In genomic region chr2:33475381-33476099, GRCh38 we compare ENCODE assay signal across 8 cellular contexts. TPM values are rescaled to one million over a fixed set of nuclear protein-coding genes. Genes with fewer than 3 reads are reported as not detected.
DNase-seq lines count a peak whose midpoint lies in the region; ATAC-seq and TF ChIP-seq lines count a peak whose summit lies in the region.

No MANE protein-coding gene starts in this region.

- peak overlapping the region; percentile 98 for H3K27ac Mint-ChIP-seq in activated CD4-positive, alpha-beta T cell treated with anti-CD3 and anti-CD28 coated beads for 36 hours

- no peaks in the 10 kb centered on the region for H3K9me3 Mint-ChIP-seq in activated CD4-positive, alpha-beta T cell treated with anti-CD3 and anti-CD28 coated beads for 36 hours (ENCODE audit: low read depth)

- H3K4me3 Mint-ChIP-seq in activated CD4-positive, alpha-beta T cell treated with anti-CD3 and anti-CD28 coated beads for 36 hours: peak overlapping the region; percentile 83

- H3K36me3 ChIP-seq in left lung: no peaks in the 10 kb centered on the region

- H3K4me1 Mint-ChIP-seq in activated CD4-positive, alpha-beta T cell treated with anti-CD3 and anti-CD28 coated beads for 36 hours: peaks cover 32% of the 10 kb centered on the region

- H3K27me3 ChIP-seq in left lung: no peaks in the 10 kb centered on the region

- no peaks in the 10 kb centered on the region for H3K9me3 ChIP-seq in left lung

- ATAC-seq in GM18907 (IDR thresholded peaks at IDR 0.05; ENCODE audit: unreplicated experiment) (peak; percentile 59), HG03175 (IDR thresholded peaks at IDR 0.05; ENCODE audit: unreplicated experiment) (peak; percentile 56), left lung (peak; percentile 85)
- peak; percentile 67 for ATAC-seq in activated CD4-positive, alpha-beta T cell treated with anti-CD3 and anti-CD28 coated beads for 36 hours

- POLR2A ChIA-PET in activated CD4-positive, alpha-beta T cell treated with anti-CD3 and anti-CD28 coated beads for 36 hours (lab: Charles Lee): interaction anchor here (1.2 to 1.7 kb wide), 2 partner anchors 13 to 124 kb away, joined by 4 read pairs; partner anchors contain the start of gene FAM98A

- no peaks in the 10 kb centered on the region for H3K36me3 Mint-ChIP-seq in activated CD4-positive, alpha-beta T cell treated with anti-CD3 and anti-CD28 coated beads for 36 hours (ENCODE audit: low read depth)

- CTCF ChIA-PET in activated CD4-positive, alpha-beta T cell treated with anti-CD3 and anti-CD28 coated beads for 36 hours (lab: Charles Lee): interaction anchor here (0.6 to 3.0 kb wide), 19 partner anchors 8 to 870 kb away, joined by 3 to 23 read pairs (median 3); partner anchors contain the start of gene FAM98A

- H3K27me3 Mint-ChIP-seq in activated CD4-positive, alpha-beta T cell treated with anti-CD3 and anti-CD28 coated beads for 36 hours: no peaks in the 10 kb centered on the region

- peak overlapping the region; percentile 40 to 54 for H3K4me3 ChIP-seq in left lung

- H3K27ac ChIP-seq in left lung: peak overlapping the region; percentile 90

- H3K4me1 ChIP-seq in left lung: peaks cover 7 to 39% of the 10 kb centered on the region in 2 donors

- peak; percentile 81 to 84 for TF ChIP-seq CTCF in left lung (IDR thresholded peaks at IDR 0.05)

- intact Hi-C loops in activated CD4-positive, alpha-beta T cell treated with anti-CD3 and anti-CD28 coated beads for 36 hours (cut with DNase I, micrococcal nuclease): loop anchor here (1.0 to 5.0 kb wide), 9 partner anchors 21 to 1413 kb away; partner anchors contain the start of genes FAM98A (in 2 of the 2), BIRC6 (in 1 of the 2) and SPAST (in 1 of the 2)
- intact Hi-C loops in left lung (cut with DNase I): no loop called here

- peak; percentile 89 for DNase-seq in AG20443 (ENCODE audit: low spot score)
- DNase-seq in NCI-H345 (lab: John Stamatoyannopoulos, UW): peak; percentile 75
- DNase-seq in activated CD4-positive, alpha-beta T cell treated with anti-CD3 and anti-CD28 coated beads for 36 hours: peak; percentile 88
- peak; percentile 95 for DNase-seq in dermis blood vessel endothelial cell
- peak in 1 of 2 donors; percentile 81 for DNase-seq in left lung
- DNase-seq in stimulated activated CD4-positive, alpha-beta T cell treated with anti-CD3 and anti-CD28 coated beads, Interleukin-4, amount 100 ng/mL, for 24 hours: peak; percentile 79

RNA-seq across cellular contexts. Expression of gene RASGRP3, which starts 0.9 kb away (rescaled TPM):
- 1 to 10 TPM; 3.9 to 4.5 TPM for total RNA-seq in activated CD4-positive, alpha-beta T cell treated with anti-CD3 and anti-CD28 coated beads for 36 hours
- total RNA-seq in dermis blood vessel endothelial cell (202 and 255 TPM in 2 replicates), left lung (10 to 100 TPM; 20.3 to 27.2 TPM)

Comparison
In these comparisons a context has a peak if more than half of its experiments do, and no peak if none do; other contexts are left out.
1. intact Hi-C loops: an anchor here in activated CD4-positive, alpha-beta T cell treated with anti-CD3 and anti-CD28 coated beads for 36 hours (1.0 to 5.0 kb wide); none called in left lung.